ENCODE assay signal across 1 cellular context in the genomic region with DNA sequence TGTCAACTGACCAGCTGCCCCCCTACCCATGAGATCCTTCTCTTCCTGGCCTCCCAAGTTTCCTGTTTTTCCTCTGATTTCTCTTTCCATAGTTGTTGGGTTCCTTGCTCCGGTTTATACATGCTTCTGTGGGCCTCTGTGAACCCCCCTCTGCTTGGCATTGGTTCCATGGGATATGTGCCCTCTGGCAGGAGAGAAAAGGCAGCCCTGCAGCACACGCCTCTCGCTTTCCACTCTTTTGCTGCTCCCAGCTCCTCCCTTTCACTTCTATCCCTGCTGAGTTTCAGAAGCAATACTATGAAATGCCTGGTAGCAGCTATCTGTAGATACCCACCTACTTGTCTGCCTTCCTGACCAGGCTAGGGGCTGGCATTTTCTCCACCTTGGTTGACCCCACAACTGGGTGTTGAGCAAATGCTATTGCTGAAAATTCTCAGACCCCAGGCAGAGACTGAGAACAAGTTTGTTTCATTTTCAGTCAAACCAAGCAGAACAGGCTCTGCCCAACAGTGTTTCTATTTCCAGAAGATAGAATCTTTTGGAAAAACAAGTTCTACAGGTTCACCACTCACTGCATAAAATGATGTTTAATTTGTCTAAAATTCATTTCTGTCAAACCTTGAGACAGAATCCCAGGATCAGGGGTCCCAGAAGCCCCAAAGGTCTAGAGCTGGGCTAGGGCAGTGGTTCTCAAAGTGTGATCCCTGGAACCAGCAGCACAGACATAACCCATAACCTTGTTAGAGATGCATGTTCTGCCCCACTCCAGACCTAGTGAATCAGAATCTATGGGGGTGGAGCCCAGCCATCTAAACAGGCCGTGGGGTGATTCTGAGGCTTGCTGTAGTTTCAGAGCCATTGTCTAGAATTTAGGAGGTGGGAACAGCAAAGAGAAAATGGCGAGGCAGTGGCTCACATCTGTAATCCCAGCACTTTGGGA.
TF ChIP-seq lines count a peak whose summit lies in the region.

No MANE protein-coding gene starts in this region.

TF ChIP-seq in SK-N-SH, 30 proteins besides CTCF, POLR2A, EP300 and RAD21 (continued from another document):
- TF ChIP-seq, protein P1, sequence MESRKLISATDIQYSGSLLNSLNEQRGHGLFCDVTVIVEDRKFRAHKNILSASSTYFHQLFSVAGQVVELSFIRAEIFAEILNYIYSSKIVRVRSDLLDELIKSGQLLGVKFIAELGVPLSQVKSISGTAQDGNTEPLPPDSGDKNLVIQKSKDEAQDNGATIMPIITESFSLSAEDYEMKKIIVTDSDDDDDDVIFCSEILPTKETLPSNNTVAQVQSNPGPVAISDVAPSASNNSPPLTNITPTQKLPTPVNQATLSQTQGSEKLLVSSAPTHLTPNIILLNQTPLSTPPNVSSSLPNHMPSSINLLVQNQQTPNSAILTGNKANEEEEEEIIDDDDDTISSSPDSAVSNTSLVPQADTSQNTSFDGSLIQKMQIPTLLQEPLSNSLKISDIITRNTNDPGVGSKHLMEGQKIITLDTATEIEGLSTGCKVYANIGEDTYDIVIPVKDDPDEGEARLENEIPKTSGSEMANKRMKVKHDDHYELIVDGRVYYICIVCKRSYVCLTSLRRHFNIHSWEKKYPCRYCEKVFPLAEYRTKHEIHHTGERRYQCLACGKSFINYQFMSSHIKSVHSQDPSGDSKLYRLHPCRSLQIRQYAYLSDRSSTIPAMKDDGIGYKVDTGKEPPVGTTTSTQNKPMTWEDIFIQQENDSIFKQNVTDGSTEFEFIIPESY (IDR thresholded peaks at IDR 0.05; ENCODE audit: borderline replicate concordance, low read depth): no peak
- TF ChIP-seq MXI1 (IDR thresholded peaks at IDR 0.05; ENCODE audit: low read depth, low read length) (no peak), MEF2A (IDR thresholded peaks at IDR 0.05; ENCODE audit: borderline replicate concordance, low read depth) (no peak), MAX (IDR thresholded peaks at IDR 0.05; ENCODE audit: low read depth) (no peak), REST (IDR thresholded peaks at IDR 0.05; ENCODE audit: low read depth, low read length) (no peak), YY1 (IDR thresholded peaks at IDR 0.05; ENCODE audit: low read depth) (no peak), FOSL2 (IDR thresholded peaks at IDR 0.05; ENCODE audit: borderline replicate concordance, low read depth) (no peak)
- TF ChIP-seq, protein P2, sequence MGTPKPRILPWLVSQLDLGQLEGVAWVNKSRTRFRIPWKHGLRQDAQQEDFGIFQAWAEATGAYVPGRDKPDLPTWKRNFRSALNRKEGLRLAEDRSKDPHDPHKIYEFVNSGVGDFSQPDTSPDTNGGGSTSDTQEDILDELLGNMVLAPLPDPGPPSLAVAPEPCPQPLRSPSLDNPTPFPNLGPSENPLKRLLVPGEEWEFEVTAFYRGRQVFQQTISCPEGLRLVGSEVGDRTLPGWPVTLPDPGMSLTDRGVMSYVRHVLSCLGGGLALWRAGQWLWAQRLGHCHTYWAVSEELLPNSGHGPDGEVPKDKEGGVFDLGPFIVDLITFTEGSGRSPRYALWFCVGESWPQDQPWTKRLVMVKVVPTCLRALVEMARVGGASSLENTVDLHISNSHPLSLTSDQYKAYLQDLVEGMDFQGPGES (IDR thresholded peaks at IDR 0.05; ENCODE audit: low read depth, low read length): no peak
- TF ChIP-seq, protein P3, sequence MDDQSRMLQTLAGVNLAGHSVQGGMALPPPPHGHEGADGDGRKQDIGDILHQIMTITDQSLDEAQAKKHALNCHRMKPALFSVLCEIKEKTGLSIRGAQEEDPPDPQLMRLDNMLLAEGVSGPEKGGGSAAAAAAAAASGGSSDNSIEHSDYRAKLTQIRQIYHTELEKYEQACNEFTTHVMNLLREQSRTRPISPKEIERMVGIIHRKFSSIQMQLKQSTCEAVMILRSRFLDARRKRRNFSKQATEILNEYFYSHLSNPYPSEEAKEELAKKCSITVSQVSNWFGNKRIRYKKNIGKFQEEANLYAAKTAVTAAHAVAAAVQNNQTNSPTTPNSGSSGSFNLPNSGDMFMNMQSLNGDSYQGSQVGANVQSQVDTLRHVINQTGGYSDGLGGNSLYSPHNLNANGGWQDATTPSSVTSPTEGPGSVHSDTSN (IDR thresholded peaks at IDR 0.05): no peak
TF ChIP-seq in SK-N-SH: peak in this region for 0.
